8 cellular contexts compared by ENCODE assay signal in genomic region chr5:90473321-90474234, GRCh38. TPM values are rescaled to one million over a fixed set of nuclear protein-coding genes. Genes with fewer than 3 reads are reported as not detected.
DNase-seq lines count a peak whose midpoint lies in the region; ATAC-seq and TF ChIP-seq lines count a peak whose summit lies in the region.

No MANE protein-coding gene starts in this region.

- H3K27ac ChIP-seq in 22Rv1, result peak overlapping the region; percentile 86
- H3K27ac ChIP-seq in thymus (ENCODE audit: low read depth), result peak overlapping the region; percentile 94

- no peaks in the 10 kb centered on the region for H3K9me3 ChIP-seq in thymus (ENCODE audit: control insufficient read depth)

- peak overlapping the region; percentile 84 for H3K27ac Mint-ChIP-seq in natural killer cell treated with Interleukin-12 subunit alpha and Interleukin-12 subunit beta and Interleukin-15 and Interleukin-18, amount 100 ng/mL, for 72 hours

- H3K4me1 Mint-ChIP-seq in activated T-cell treated with anti-CD3 and anti-CD28 coated beads, Interleukin-2, amount 50 U/mL, for 4 hours (ENCODE audit: low read depth), result peaks cover 26% of the 10 kb centered on the region
- peaks cover 27 to 34% of the 10 kb centered on the region in 2 donors for H3K4me1 Mint-ChIP-seq in natural killer cell treated with Interleukin-12 subunit alpha and Interleukin-12 subunit beta and Interleukin-15 and Interleukin-18, amount 100 ng/mL, for 72 hours (ENCODE audit: low read depth in 2 of 2)

- H3K4me3 ChIP-seq in fibroblast of pulmonary artery (replicated peaks; ENCODE audit: low read depth, low read length) (peak overlapping the region; percentile 87), thymus (ENCODE audit: low read length) (peak overlapping the region; percentile 86)

- H3K36me3 Mint-ChIP-seq in activated T-cell treated with anti-CD3 and anti-CD28 coated beads, Interleukin-2, amount 50 U/mL, for 4 hours (ENCODE audit: insufficient read depth), result peaks cover 23% of the 10 kb centered on the region
- peaks cover 6% of the 10 kb centered on the region for H3K36me3 Mint-ChIP-seq in natural killer cell treated with Interleukin-12 subunit alpha and Interleukin-12 subunit beta and Interleukin-15 and Interleukin-18, amount 100 ng/mL, for 72 hours

- under 1% methylated on average over 57 of the region's 57 CpGs for WGBS in thymus

- H3K27me3 ChIP-seq in thymus (ENCODE audit: control insufficient read depth, insufficient read depth), result no peaks in the 10 kb centered on the region

- ATAC-seq in GM18499 (IDR thresholded peaks at IDR 0.05; ENCODE audit: insufficient read depth, unreplicated experiment) (peak; percentile 11), HG02943 (IDR thresholded peaks at IDR 0.05; ENCODE audit: low read depth, unreplicated experiment) (peak; percentile 18)
- ATAC-seq in activated T-cell treated with anti-CD3 and anti-CD28 coated beads, Interleukin-2, amount 50 U/mL, for 4 hours, result peak; percentile 33 to 42
- peak in 1 of 2 donors; percentile 15 for ATAC-seq in natural killer cell treated with Interleukin-12 subunit alpha and Interleukin-12 subunit beta and Interleukin-15 and Interleukin-18, amount 100 ng/mL, for 72 hours

- peak overlapping the region; percentile 95 for H3K4me3 Mint-ChIP-seq in activated T-cell treated with anti-CD3 and anti-CD28 coated beads, Interleukin-2, amount 50 U/mL, for 4 hours
- peak overlapping the region; percentile 94 for H3K4me3 Mint-ChIP-seq in natural killer cell treated with Interleukin-12 subunit alpha and Interleukin-12 subunit beta and Interleukin-15 and Interleukin-18, amount 100 ng/mL, for 72 hours

- H3K27me3 Mint-ChIP-seq in activated T-cell treated with anti-CD3 and anti-CD28 coated beads, Interleukin-2, amount 50 U/mL, for 4 hours (ENCODE audit: low read depth), result no peaks in the 10 kb centered on the region
- H3K27me3 Mint-ChIP-seq in natural killer cell treated with Interleukin-12 subunit alpha and Interleukin-12 subunit beta and Interleukin-15 and Interleukin-18, amount 100 ng/mL, for 72 hours, result no peaks in the 10 kb centered on the region

- no peak for TF ChIP-seq CTCF in 22Rv1 (IDR thresholded peaks at IDR 0.05)
- TF ChIP-seq CTCF in fibroblast of pulmonary artery (IDR thresholded peaks at IDR 0.05; ENCODE audit: low read length, missing control alignments), result no peak

- peaks cover 5% of the 10 kb centered on the region for H3K4me1 ChIP-seq in thymus (ENCODE audit: control insufficient read depth, insufficient read depth, low read length)

- peak; percentile 30 for DNase-seq in NCI-H526 treated with DMSO at 0.1 percent for 48 hours (lab: John Stamatoyannopoulos, UW)
- DNase-seq in activated T-cell treated with anti-CD3 and anti-CD28 coated beads, Interleukin-2, amount 50 U/mL, for 4 hours, result peak; percentile 8
- DNase-seq in fibroblast of pulmonary artery (ENCODE audit: low read depth), result peak; percentile 42
- DNase-seq in natural killer cell treated with Interleukin-12 subunit alpha and Interleukin-12 subunit beta and Interleukin-15 and Interleukin-18, amount 100 ng/mL, for 72 hours (ENCODE audit: low spot score), result peak; percentile 59

- no peaks in the 10 kb centered on the region for H3K36me3 ChIP-seq in thymus (ENCODE audit: control insufficient read depth, insufficient read depth)

- H3K9me3 Mint-ChIP-seq in activated T-cell treated with anti-CD3 and anti-CD28 coated beads, Interleukin-2, amount 50 U/mL, for 4 hours, result peaks cover 13% of the 10 kb centered on the region
- H3K9me3 Mint-ChIP-seq in natural killer cell treated with Interleukin-12 subunit alpha and Interleukin-12 subunit beta and Interleukin-15 and Interleukin-18, amount 100 ng/mL, for 72 hours, result no peaks in the 10 kb centered on the region

RNA-seq across cellular contexts. Expression of gene MBLAC2, which starts 1.0 kb away (rescaled TPM):
- total RNA-seq in activated T-cell treated with anti-CD3 and anti-CD28 coated beads, Interleukin-2, amount 50 U/mL, for 4 hours, result 1 to 10 TPM; 3.4 to 4.6 (median 3.7) TPM
- 1 to 10 TPM; 3.2 to 4.9 TPM for total RNA-seq in natural killer cell treated with Interleukin-12 subunit alpha and Interleukin-12 subunit beta and Interleukin-15 and Interleukin-18, amount 100 ng/mL, for 72 hours
- 4.8 TPM for polyA plus RNA-seq in thymus

RNA-seq across cellular contexts. Expression of gene POLR3G, which starts 1.1 kb away (rescaled TPM):
- total RNA-seq in activated T-cell treated with anti-CD3 and anti-CD28 coated beads, Interleukin-2, amount 50 U/mL, for 4 hours, result 10 to 100 TPM; 17.9 to 22.5 (median 22.3) TPM
- 10 to 100 TPM in 1 of 2 donors, 1 to 10 TPM in 1; 9.5 to 29.3 TPM for total RNA-seq in natural killer cell treated with Interleukin-12 subunit alpha and Interleukin-12 subunit beta and Interleukin-15 and Interleukin-18, amount 100 ng/mL, for 72 hours
- polyA plus RNA-seq in thymus, result 1.7 TPM

RNA-seq across cellular contexts. Expression of gene LYSMD3, which starts 55.8 kb away (rescaled TPM):
- 10 to 100 TPM; 10.2 to 11.4 (median 11.3) TPM for total RNA-seq in activated T-cell treated with anti-CD3 and anti-CD28 coated beads, Interleukin-2, amount 50 U/mL, for 4 hours
- total RNA-seq in natural killer cell treated with Interleukin-12 subunit alpha and Interleukin-12 subunit beta and Interleukin-15 and Interleukin-18, amount 100 ng/mL, for 72 hours, result 10 to 100 TPM; 16.2 to 24.4 TPM
- polyA plus RNA-seq in thymus, result 13.5 TPM

Comparison
In these comparisons a context has a peak if more than half of its experiments do, and no peak if none do; other contexts are left out.
1. DNase-seq: peak in every context shown above with its lines; median percentile 59 in natural killer cell treated with Interleukin-12 subunit alpha and Interleukin-12 subunit beta and Interleukin-15 and Interleukin-18, amount 100 ng/mL, for 72 hours; 42 in fibroblast of pulmonary artery; 30 in NCI-H526 treated with DMSO at 0.1 percent for 48 hours; 8 in activated T-cell treated with anti-CD3 and anti-CD28 coated beads, Interleukin-2, amount 50 U/mL, for 4 hours.